ENCODE assay signal across 22 cellular contexts in the genomic region with DNA sequence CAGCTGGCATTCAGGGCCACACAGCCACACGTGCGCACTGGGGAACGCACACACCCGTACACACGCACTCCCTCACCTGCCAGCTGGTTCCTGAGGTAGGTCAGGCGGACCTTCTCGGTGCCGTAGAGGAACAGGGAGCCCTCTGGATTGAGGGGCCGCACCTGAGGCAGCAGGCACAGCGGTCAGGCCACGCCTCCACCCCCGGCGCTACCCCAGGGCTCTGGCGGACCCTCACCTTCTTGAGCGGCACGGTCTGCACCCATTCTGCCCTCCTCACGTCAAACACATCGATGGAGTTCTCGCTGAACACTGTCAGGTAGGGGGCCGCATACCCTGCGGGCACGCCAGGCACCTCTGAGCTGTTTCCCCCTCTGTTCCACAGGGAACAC.
"Had no signal": no experiment of that assay in that cellular context is flagged by ENCODE, and none has a peak within 500 bp of the region (broad histone marks: within the 10 kb centered on the region; RNA-seq: fewer than 3 reads in every experiment).

No MANE protein-coding gene starts in this region.

- H3K4me1 Mint-ChIP-seq: mesothelial cell of epicardium; naive thymus-derived CD4-positive, alpha-beta T cell; nephron; stimulated activated effector memory CD8-positive, alpha-beta T cell treated with anti-CD3 and anti-CD28 coated beads, Interleukin-12 subunit alpha, Interleukin-12 subunit beta, amount 100 ng/mL, for 72 hours had no signal

- H3K4me3 ChIP-seq: lung, prostate gland, sigmoid colon, tibial artery had no signal

- H3K27me3 Mint-ChIP-seq: effector memory CD8-positive, alpha-beta T cell; memory B cell; naive thymus-derived CD4-positive, alpha-beta T cell; type B pancreatic cell had no signal

- H3K4me3 Mint-ChIP-seq: effector memory CD8-positive, alpha-beta T cell; memory B cell; mesothelial cell of epicardium; naive thymus-derived CD4-positive, alpha-beta T cell; nephron; stimulated activated effector memory CD8-positive, alpha-beta T cell treated with anti-CD3 and anti-CD28 coated beads, Interleukin-12 subunit alpha, Interleukin-12 subunit beta, amount 100 ng/mL, for 72 hours; type B pancreatic cell had no signal

- ATAC-seq: effector memory CD8-positive, alpha-beta T cell; left lobe of liver; naive thymus-derived CD4-positive, alpha-beta T cell; right cardiac atrium; stimulated activated effector memory CD8-positive, alpha-beta T cell treated with anti-CD3 and anti-CD28 coated beads, Interleukin-12 subunit alpha, Interleukin-12 subunit beta, amount 100 ng/mL, for 72 hours had no signal

- H3K4me1 ChIP-seq: prostate gland, sigmoid colon, testis, tibial artery had no signal

- H3K27ac Mint-ChIP-seq: effector memory CD8-positive, alpha-beta T cell; memory B cell; mesothelial cell of epicardium; naive thymus-derived CD4-positive, alpha-beta T cell; nephron; stimulated activated effector memory CD8-positive, alpha-beta T cell treated with anti-CD3 and anti-CD28 coated beads, Interleukin-12 subunit alpha, Interleukin-12 subunit beta, amount 100 ng/mL, for 72 hours; type B pancreatic cell had no signal

- H3K36me3 ChIP-seq: neutrophil, prostate gland, sigmoid colon had no signal

- H3K9me3 Mint-ChIP-seq: effector memory CD8-positive, alpha-beta T cell; memory B cell; mesothelial cell of epicardium; naive thymus-derived CD4-positive, alpha-beta T cell; nephron; stimulated activated effector memory CD8-positive, alpha-beta T cell treated with anti-CD3 and anti-CD28 coated beads, Interleukin-12 subunit alpha, Interleukin-12 subunit beta, amount 100 ng/mL, for 72 hours; type B pancreatic cell had no signal

- H3K36me3 Mint-ChIP-seq: stimulated activated effector memory CD8-positive, alpha-beta T cell treated with anti-CD3 and anti-CD28 coated beads, Interleukin-12 subunit alpha, Interleukin-12 subunit beta, amount 100 ng/mL, for 72 hours had no signal

- H3K9me3 ChIP-seq: neutrophil, prostate gland, sigmoid colon, testis, tibial artery had no signal

- H3K27ac ChIP-seq: neutrophil, prostate gland, sigmoid colon, testis, tibial artery had no signal

- DNase-seq: cerebellar nuclear complex; cortex of kidney; effector memory CD8-positive, alpha-beta T cell; hypothalamus; right cardiac atrium; sigmoid colon; stimulated activated CD4-positive, alpha-beta T cell treated with anti-CD3 and anti-CD28 coated beads, Interleukin-2, amount 100 ng/mL, for 24 hours; stimulated activated CD4-positive, alpha-beta T cell treated with anti-CD3 and anti-CD28 coated beads, Interleukin-4, amount 100 ng/mL, for 24 hours; stimulated activated naive CD4-positive, alpha-beta T cell treated with Interleukin-2 at 50 U/mL for 16 hours; substantia nigra; tibial artery had no signal

- H3K27me3 ChIP-seq: neutrophil, sigmoid colon, testis, tibial artery had no signal
